31 cellular contexts compared by ENCODE assay signal in the genomic region with DNA sequence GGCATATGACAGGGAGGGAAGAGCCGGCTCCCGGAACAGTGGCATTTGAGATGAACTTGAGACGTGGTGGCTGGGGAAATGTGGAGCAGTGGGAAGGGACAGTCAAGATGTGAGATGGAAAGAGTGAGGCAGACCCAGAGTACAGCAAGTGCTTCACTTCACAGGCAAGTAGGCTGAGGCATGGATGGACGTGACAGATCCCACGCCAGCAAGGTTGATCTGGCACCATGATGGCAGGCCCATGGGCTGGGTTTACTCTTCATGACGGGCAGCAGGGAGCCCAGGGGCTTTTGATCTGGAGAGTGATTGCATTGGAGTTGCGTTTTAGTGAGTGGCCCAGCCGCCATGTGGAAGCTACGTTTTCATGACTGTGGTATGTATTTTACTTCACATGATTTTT. TPM values are rescaled to one million over a fixed set of nuclear protein-coding genes. Genes with fewer than 3 reads are reported as not detected.
DNase-seq lines count a peak whose midpoint lies in the region; ATAC-seq, FAIRE-seq and TF ChIP-seq lines count a peak whose summit lies in the region.
"Had no signal": no experiment of that assay in that cellular context is flagged by ENCODE, and none has a peak within 500 bp of the region (broad histone marks: within the 10 kb centered on the region; RNA-seq: fewer than 3 reads in every experiment).

No MANE protein-coding gene starts in this region.

- TF ChIP-seq EP300 in H1 (IDR thresholded peaks at IDR 0.05; ENCODE audit: borderline replicate concordance in 1 of 2, low read depth in 2 of 2, low read length in 2 of 2): no peak

- DNase-seq in IMR-90 (no peak), H1 (ENCODE audit: low read depth in 1 of 2, low spot score in 2 of 2) (no peak), SKM-1 treated with dmso at 0.1 percent for 144 hours (lab: John Stamatoyannopoulos, UW; ENCODE audit: unreplicated experiment) (no peak), cerebellar cortex (ENCODE audit: low spot score) (no peak), GM03348 (ENCODE audit: low spot score) (no peak)
- DNase-seq: ACHN; activated CD4-positive, alpha-beta T cell treated with anti-CD3 and anti-CD28 coated beads for 4 hours; activated CD8-positive, alpha-beta T cell treated with anti-CD3 and anti-CD28 coated beads, Interleukin-2, amount 10 ng/mL, durations not matched to agents 7 days and 5 days; activated gamma-delta T cell; activated naive CD8-positive, alpha-beta T cell treated with anti-CD3 and anti-CD28 coated beads for 36 hours; activated T-cell treated with anti-CD3 and anti-CD28 coated beads, Interleukin-2, amount 50 U/mL, for 1 hour; gastrocnemius medialis; HCEC 1CT; NCI-H1436; NCI-H2081; NK-92 treated with Interleukin-12 subunit alpha and Interleukin-12 subunit beta, amount 100 ng/mL, for 24 hours; pancreas; stimulated activated CD4-positive, alpha-beta T cell treated with anti-CD3 and anti-CD28 coated beads, Interleukin-2, amount 100 ng/mL, for 24 hours; T-helper 17 cell; tibial artery had no signal

- no peak for TF ChIP-seq POLR2A in IMR-90 (IDR thresholded peaks at IDR 0.05; ENCODE audit: low read depth, low read length)
- no peak for TF ChIP-seq POLR2A in H1 (IDR thresholded peaks at IDR 0.05; ENCODE audit: control extremely low read depth in 1 of 2, low read depth in 2 of 2, low read length in 2 of 2)

- POLR2A ChIA-PET in IMR-90 (lab: Charles Lee; ENCODE audit: unreplicated experiment) (no interaction called here), H1 (lab: Charles Lee; ENCODE audit: partially characterized antibody) (interaction anchor here (0.6 to 1.5 kb wide), 2 partner anchors 18 to 106 kb away, joined by 3 read pairs; a partner anchor contains a TSS)

- ATAC-seq in IMR-90 (ENCODE audit: low read depth): no peak
- ATAC-seq in GM18519 (IDR thresholded peaks at IDR 0.05; ENCODE audit: low FRiP score, unreplicated experiment): no peak
- ATAC-seq: activated CD8-positive, alpha-beta T cell treated with anti-CD3 and anti-CD28 coated beads, Interleukin-2, amount 10 ng/mL, durations not matched to agents 7 days and 5 days; gastrocnemius medialis; mucosa of descending colon; pancreas; T-helper 17 cell had no signal

- H3K27ac Mint-ChIP-seq in nephron: peak overlapping the region; percentile 10 to 20 (median 17)
- H3K27ac Mint-ChIP-seq: activated CD8-positive, alpha-beta T cell treated with anti-CD3 and anti-CD28 coated beads, Interleukin-2, amount 10 ng/mL, durations not matched to agents 7 days and 5 days; activated naive CD8-positive, alpha-beta T cell treated with anti-CD3 and anti-CD28 coated beads for 36 hours; dendritic cell treated with granulocyte-macrophage colony-stimulating factor and Interleukin-4, amounts not matched to agents 40 ng/mL and 50 ng/mL, for 4 days; T-helper 17 cell had no signal

- no TSS peak for BruUV-seq in IMR-90 (replicated peaks; lab: Mats Ljungman, UMichigan)

- no peak for TF ChIP-seq RAD21 in IMR-90 (IDR thresholded peaks at IDR 0.05; ENCODE audit: low read length)
- no peak for TF ChIP-seq RAD21 in H1 (IDR thresholded peaks at IDR 0.05 in 1 of 2, conservative IDR thresholded peaks at IDR 0.05 in 1 of 2; ENCODE audit: low read depth in 2 of 2, low read length in 2 of 2)

- no peak overlapping the region for H3K4ac ChIP-seq in IMR-90 (ENCODE audit: low read depth, low read length)
- no peak overlapping the region for H3K4ac ChIP-seq in H1 (replicated peaks; ENCODE audit: insufficient read length, low read depth, low read length)

- no peaks in the 10 kb centered on the region for H3K36me3 ChIP-seq in BLaER1 treated with 17β-estradiol and CSF1 and Interleukin-3, amounts not matched to agents 10 nM and 100 nM
- H3K36me3 ChIP-seq in IMR-90 (ENCODE audit: control insufficient read depth, insufficient read depth, low read length) (no peaks in the 10 kb centered on the region), H1 (ENCODE audit: control insufficient read depth in 2 of 4, insufficient read depth in 4 of 4, low read length in 3 of 4) (no peaks in the 10 kb centered on the region)
- H3K36me3 ChIP-seq: ascending aorta, BE2C, gastrocnemius medialis, pancreas, tibial artery had no signal

- no peak overlapping the region; the same call in 1 of the 2 replicates for H2BK12ac ChIP-seq in H1 (ENCODE audit: low read depth, low read length)

- H3K79me1 ChIP-seq in IMR-90 (ENCODE audit: low read depth in 1 of 2, low read length in 2 of 2): no peaks in the 10 kb centered on the region; a peak in 1 of 4 replicates
- H3K79me1 ChIP-seq in H1 (ENCODE audit: low read depth, low read length): no peaks in the 10 kb centered on the region

- H3K18ac ChIP-seq in IMR-90 (ENCODE audit: low read depth, low read length): no peak overlapping the region
- peak overlapping the region; percentile 51; the same call in 1 of the 2 replicates for H3K18ac ChIP-seq in H1 (ENCODE audit: extremely low read depth, low read length)

- 0 out of 22 replicates have a peak overlapping the region, but pooled peaks of 1 of the 11 experiments have one; percentile 1 for H3K9ac ChIP-seq in BLaER1 treated with 17β-estradiol and CSF1 and Interleukin-3, amounts not matched to agents 10 nM and 100 nM
- no peak overlapping the region for H3K9ac ChIP-seq in IMR-90 (ENCODE audit: low read depth, low read length)
- 0 out of 7 replicates have a peak overlapping the region, but pooled peaks of 1 of the 4 experiments have one; percentile 4 for H3K9ac ChIP-seq in H1 (replicated peaks in 1 of 4; ENCODE audit: extremely low read depth in 1 of 4, low read depth in 3 of 4, low read length in 3 of 4)

- H2AFZ ChIP-seq in IMR-90 (replicated peaks; ENCODE audit: low read length, poor library complexity) (no peak overlapping the region), H1 (ENCODE audit: low read length) (no peak overlapping the region)
- H2AFZ ChIP-seq: hepatocyte had no signal

- H3K4me3 ChIP-seq in BLaER1 treated with 17β-estradiol and CSF1 and Interleukin-3, amounts not matched to agents 10 nM and 100 nM: no peak overlapping the region
- H3K4me3 ChIP-seq in IMR-90 (ENCODE audit: insufficient read depth, low read depth, low read length) (no peak overlapping the region), H1 (ENCODE audit: extremely low read depth in 1 of 4, insufficient read depth in 2 of 4, low read depth in 3 of 4, low read length in 4 of 4) (no peak overlapping the region)
- H3K4me3 ChIP-seq: ascending aorta, gastrocnemius medialis, hepatocyte, lung, mucosa of descending colon, pancreas, tibial artery had no signal

- peaks cover 20 to 40% (median 30%) of the 10 kb centered on the region in 10 experiments for H3K4me1 ChIP-seq in BLaER1 treated with 17β-estradiol and CSF1 and Interleukin-3, amounts not matched to agents 10 nM and 100 nM
- H3K4me1 ChIP-seq in IMR-90 (ENCODE audit: control insufficient read depth, insufficient read depth, low read length) (peaks cover 9% of the 10 kb centered on the region), H1 (replicated peaks in 1 of 4; ENCODE audit: control insufficient read depth in 3 of 4, insufficient read depth in 4 of 4, low read length in 3 of 4) (peaks cover 12 to 27% (median 20%) of the 10 kb centered on the region in 4 experiments)
- H3K4me1 ChIP-seq: ascending aorta, pancreas had no signal

- no peak for FAIRE-seq in H1 (lab: Jason Lieb, UNC)
- FAIRE-seq: GM12891, pancreas had no signal

- no peaks in the 10 kb centered on the region for H3K23me2 ChIP-seq in H1 (ENCODE audit: low read depth, low read length)

- dilution Hi-C loops in IMR-90 (cut with HindIII; ENCODE audit: low sequenced_read_pairs, unreplicated experiment): no loop called here

- H2AK5ac ChIP-seq in IMR-90 (ENCODE audit: low read depth, low read length) (peak overlapping the region; percentile 64; the same call in 1 of the 2 replicates), H1 (ENCODE audit: low read depth, low read length) (no peak overlapping the region)

- CTCF ChIA-PET in IMR-90 (lab: Yijun Ruan, JAX): no interaction called here
- CTCF ChIA-PET in H1 (lab: Charles Lee; ENCODE audit: partially characterized antibody): interaction anchor here (0.7 to 2.6 kb wide), 7 partner anchors 12 to 124 kb away, joined by 3 to 6 read pairs (median 3); no protein-coding TSS in a partner anchor

- no peaks in the 10 kb centered on the region for H3K36me3 Mint-ChIP-seq in nephron (ENCODE audit: low read depth)

- H4K8ac ChIP-seq in IMR-90 (ENCODE audit: low read depth in 2 of 2, low read length in 2 of 2): no peak overlapping the region
- no peak overlapping the region for H4K8ac ChIP-seq in H1 (ENCODE audit: extremely low read depth, insufficient read depth, low read length)

- in situ Hi-C loops in IMR-90 (cut with MboI; ENCODE audit: low sequenced_read_pairs): no loop called here

- H4K91ac ChIP-seq in IMR-90 (ENCODE audit: insufficient read depth, low read depth, low read length): no peak overlapping the region
- peak overlapping the region; percentile 39 for H4K91ac ChIP-seq in H1 (replicated peaks; ENCODE audit: insufficient read length, low read length)

- peaks cover 0 to 5% (median 0%) of the 10 kb centered on the region in 11 experiments; a peak in 1 of 22 replicates for H4K20me1 ChIP-seq in BLaER1 treated with 17β-estradiol and CSF1 and Interleukin-3, amounts not matched to agents 10 nM and 100 nM
- no peaks in the 10 kb centered on the region for H4K20me1 ChIP-seq in IMR-90 (ENCODE audit: insufficient read depth, low read length)
- H4K20me1 ChIP-seq in H1 (replicated peaks in 1 of 2; ENCODE audit: control insufficient read depth in 1 of 2, insufficient read depth in 2 of 2, low read length in 2 of 2): no peaks in the 10 kb centered on the region

- H2BK120ac ChIP-seq in IMR-90 (ENCODE audit: low read depth, low read length): no peak overlapping the region; the same call in 1 of the 2 replicates
- no peak overlapping the region for H2BK120ac ChIP-seq in H1 (replicated peaks; ENCODE audit: low read depth, low read length)

- H4K5ac ChIP-seq in IMR-90 (ENCODE audit: low read depth, low read length) (no peak overlapping the region), H1 (ENCODE audit: insufficient read length, low read depth, low read length) (no peak overlapping the region)

- no peak overlapping the region for H2AK9ac ChIP-seq in IMR-90 (replicated peaks; ENCODE audit: low read depth, low read length, poor library complexity)

- H3K27me3 ChIP-seq in BLaER1 treated with 17β-estradiol and CSF1 and Interleukin-3, amounts not matched to agents 10 nM and 100 nM: no peaks in the 10 kb centered on the region
- no peaks in the 10 kb centered on the region for H3K27me3 ChIP-seq in IMR-90 (ENCODE audit: control insufficient read depth, insufficient read depth, low read length)
- H3K27me3 ChIP-seq in H1 (replicated peaks in 1 of 4; ENCODE audit: control insufficient read depth in 3 of 4, extremely low read depth in 1 of 4, insufficient read depth in 3 of 4, low read length in 3 of 4): no peaks in the 10 kb centered on the region
- H3K27me3 ChIP-seq: ascending aorta, BE2C, gastrocnemius medialis, pancreas, tibial artery had no signal

- peaks cover 8% of the 10 kb centered on the region for H3K9me1 ChIP-seq in IMR-90 (ENCODE audit: insufficient read depth, low read length)

- H3K9me3 Mint-ChIP-seq in nephron: peaks cover 19% of the 10 kb centered on the region

- H3K23ac ChIP-seq in IMR-90 (ENCODE audit: low read depth, low read length) (no peak overlapping the region), H1 (ENCODE audit: insufficient read length) (no peak overlapping the region)

- H2BK5ac ChIP-seq in IMR-90 (ENCODE audit: low read depth, low read length, poor library complexity, severe bottlenecking) (no peak overlapping the region), H1 (ENCODE audit: low read depth, low read length) (no peak overlapping the region)

- TF ChIP-seq CTCF in IMR-90 (conservative IDR thresholded peaks at IDR 0.05; ENCODE audit: low read depth, low read length): no peak
- TF ChIP-seq CTCF in H1 (IDR thresholded peaks at IDR 0.05; ENCODE audit: control extremely low read depth in 1 of 3, insufficient read depth in 1 of 3, low read depth in 1 of 3, low read length in 3 of 3): no peak
- no peak for TF ChIP-seq CTCF in nephron (IDR thresholded peaks at IDR 0.05; ENCODE audit: unreplicated experiment in 3 of 3)

- H3K14ac ChIP-seq in IMR-90 (replicated peaks; ENCODE audit: low read depth, low read length) (peak overlapping the region; percentile 62; the same call in 1 of the 2 replicates), H1 (ENCODE audit: insufficient read length) (no peak overlapping the region)

- H3K27me3 Mint-ChIP-seq in nephron (ENCODE audit: low read depth): peaks cover 17% of the 10 kb centered on the region

- 77% methylated on average over 6 of the region's 9 CpGs; no CpG with 5 or more reads in 1 of the 2 experiments for WGBS in IMR-90 (ENCODE audit: extremely low coverage in 2 of 2, insufficient read length in 1 of 2), 2 experiments
- WGBS in H1 (ENCODE audit: extremely low coverage in 1 of 2, insufficient coverage in 1 of 2, insufficient read length in 1 of 2, insufficient replicate concordance in 2 of 2, low coverage in 1 of 2, low lambda C conversion rate in 2 of 2, missing lambda C conversion rate in 1 of 2), 2 experiments: 79% methylated on average over 9 of the region's 9 CpGs; no CpG with 5 or more reads in 1 of the 2 experiments

- H3K56ac ChIP-seq in IMR-90 (ENCODE audit: extremely low read depth, insufficient read depth, low read length) (no peak overlapping the region), H1 (replicated peaks; ENCODE audit: insufficient read length, low read depth, low read length) (no peak overlapping the region)

- H3K4me3 Mint-ChIP-seq in nephron: no peak overlapping the region
- H3K4me3 Mint-ChIP-seq: activated CD8-positive, alpha-beta T cell treated with anti-CD3 and anti-CD28 coated beads, Interleukin-2, amount 10 ng/mL, durations not matched to agents 7 days and 5 days; activated naive CD8-positive, alpha-beta T cell treated with anti-CD3 and anti-CD28 coated beads for 36 hours; dendritic cell treated with granulocyte-macrophage colony-stimulating factor and Interleukin-4, amounts not matched to agents 40 ng/mL and 50 ng/mL, for 4 days; neural crest cell; T-helper 17 cell had no signal

- H2BK20ac ChIP-seq in IMR-90 (ENCODE audit: low read depth, low read length) (no peak overlapping the region), H1 (ENCODE audit: low read length) (0 out of 2 replicates have a peak overlapping the region, but pooled peaks have one; percentile 50)

- peak overlapping the region in 10 of 11 experiments; percentile 15 to 80 (median 68); a peak in 18 of 22 replicates for H3K4me2 ChIP-seq in BLaER1 treated with 17β-estradiol and CSF1 and Interleukin-3, amounts not matched to agents 10 nM and 100 nM
- no peak overlapping the region for H3K4me2 ChIP-seq in IMR-90 (ENCODE audit: low read depth, low read length)
- peak overlapping the region; percentile 19 to 45; a peak in 3 of 4 replicates for H3K4me2 ChIP-seq in H1 (ENCODE audit: insufficient read depth in 1 of 2, low read depth in 2 of 2, low read length in 2 of 2)
- H3K4me2 ChIP-seq: hepatocyte had no signal

- peak overlapping the region in 1 of 11 experiments; percentile 6; a peak in 1 of 22 replicates for H3K27ac ChIP-seq in BLaER1 treated with 17β-estradiol and CSF1 and Interleukin-3, amounts not matched to agents 10 nM and 100 nM
- no peak overlapping the region for H3K27ac ChIP-seq in IMR-90 (ENCODE audit: insufficient read depth, low read length)
- no peak overlapping the region for H3K27ac ChIP-seq in H1 (ENCODE audit: low read depth, low read length)
- H3K27ac ChIP-seq: ascending aorta, gastrocnemius medialis, hepatocyte, pancreas, tibial artery had no signal

- H3K9me3 ChIP-seq in BLaER1 treated with 17β-estradiol and CSF1 and Interleukin-3, amounts not matched to agents 10 nM and 100 nM (replicated peaks in 1 of 11): peaks cover 0 to 24% (median 21%) of the 10 kb centered on the region in 11 experiments; a peak in 20 of 22 replicates
- H3K9me3 ChIP-seq in IMR-90 (ENCODE audit: control insufficient read depth, insufficient read depth, low read length): peaks cover 10% of the 10 kb centered on the region; the same call in 1 of the 2 replicates
- peaks cover 0 to 2% of the 10 kb centered on the region in 2 experiments; a peak in 1 of 4 replicates for H3K9me3 ChIP-seq in H1 (ENCODE audit: insufficient read depth in 2 of 2, low read depth in 1 of 2, low read length in 1 of 2)
- H3K9me3 ChIP-seq: BE2C, gastrocnemius medialis, mucosa of descending colon, pancreas had no signal

- intact Hi-C loops in IMR-90 (cut with micrococcal nuclease): no loop called here

- no peak overlapping the region; the same call in 2 of the 3 replicates for H2BK15ac ChIP-seq in IMR-90 (ENCODE audit: low read depth, low read length)
- no peak overlapping the region for H2BK15ac ChIP-seq in H1 (ENCODE audit: low read length)

- no peaks in the 10 kb centered on the region for H3K79me2 ChIP-seq in H1 (ENCODE audit: control insufficient read depth in 1 of 2, insufficient read depth in 2 of 2, low read length in 2 of 2)
- H3K79me2 ChIP-seq: hepatocyte had no signal

- peaks cover 44% of the 10 kb centered on the region for H3K4me1 Mint-ChIP-seq in nephron
- H3K4me1 Mint-ChIP-seq: T-helper 17 cell had no signal

RNA-seq across cellular contexts. Expression of a gene that starts 17.9 kb away (rescaled TPM):
- total RNA-seq in IMR-90 (2012; rRNA removed): 34.4 and 42.3 TPM in 2 replicates
- polyA plus RNA-seq in IMR-90 (2012; rRNA removed) (11.6 and 14.0 TPM in 2 replicates), H1 (2011; rRNA removed) (9.8 and 11.1 TPM in 2 replicates)
- 10.6 and 11.1 TPM in 2 replicates for polyA plus RNA-seq in IMR-90 (2012; cell fraction: cytosol; rRNA removed)
- 9.4 and 14.7 TPM in 2 replicates for polyA plus RNA-seq in IMR-90 (2012; cell fraction: nucleus; rRNA removed; ENCODE audit: low replicate concordance)
- 24.7 and 32.9 TPM in 2 replicates for total RNA-seq in H1 (2021; fragmentation: NEBNext Ultra II Directional; extraction: Animal tissue kit (Norgen Biotek cat#: 25700))
- polyA plus RNA-seq in H1 (2011; cell fraction: cytosol; rRNA removed): 11.8 TPM
- polyA plus RNA-seq in H1 (2011; cell fraction: nucleus; rRNA removed): 30.9 TPM
- polyA plus RNA-seq in H1 (2012, experiment 1 of 2): 16.6 to 36.3 TPM (median 23.0 TPM) in 4 replicates
- 3.3 TPM for polyA plus RNA-seq in H1 (2012, experiment 2 of 2)
- polyA plus RNA-seq in H1 (2013, experiment 1 of 2): 6.5 TPM
- polyA plus RNA-seq in H1 (2013, experiment 2 of 2): 6.7 TPM
- 55.1 and 82.5 TPM in 2 replicates for polyA minus RNA-seq in H1 (2011; rRNA and poly(A)+ RNA removed)
- 20.8 TPM for polyA minus RNA-seq in H1 (2011; cell fraction: cytosol; rRNA and poly(A)+ RNA removed)
- 60.8 TPM for polyA minus RNA-seq in H1 (2011; cell fraction: nucleus; rRNA and poly(A)+ RNA removed)
- total RNA-seq: activated CD8-positive, alpha-beta T cell treated with anti-CD3 and anti-CD28 coated beads, Interleukin-2, amount 10 ng/mL, durations not matched to agents 7 days and 5 days had no signal
